ENCODE assay signal across 1 cellular context in the genomic region with DNA sequence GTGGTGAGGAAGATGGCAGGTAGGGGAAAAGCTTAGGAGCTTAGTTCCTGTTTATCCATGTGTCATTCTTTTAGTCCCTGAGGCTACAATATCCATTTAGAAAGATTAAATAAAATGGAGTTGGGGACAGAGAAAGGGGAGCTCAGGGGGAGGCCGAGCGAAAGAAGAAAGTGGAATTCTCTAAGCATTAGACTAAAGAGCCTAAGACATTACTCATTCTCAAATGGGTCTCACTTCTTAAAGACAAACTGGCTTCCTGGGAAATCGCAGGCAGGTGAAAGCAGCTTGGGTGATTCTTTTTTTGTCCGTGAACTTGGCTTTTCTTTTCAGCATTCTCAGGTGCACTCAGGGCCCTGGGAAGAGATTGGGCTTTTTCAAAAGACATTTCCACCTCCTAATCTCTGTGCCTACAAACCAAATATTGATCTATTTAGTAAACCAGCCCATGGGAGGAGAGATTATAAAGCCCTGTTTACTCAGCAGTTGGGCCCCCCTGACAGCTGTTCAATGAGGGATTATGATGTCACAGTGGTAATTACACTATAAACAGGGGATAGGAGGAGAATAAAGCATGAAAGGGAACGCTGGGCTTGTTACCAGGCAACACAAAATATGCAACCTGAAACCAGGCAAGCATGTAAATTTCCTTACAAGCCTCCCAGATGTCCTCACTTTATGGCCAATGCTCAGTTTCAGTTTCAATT.
TF ChIP-seq lines count a peak whose summit lies in the region.

No MANE protein-coding gene starts in this region.

TF ChIP-seq in WTC11, 78 proteins besides CTCF, POLR2A, EP300 and RAD21 (continued from another document):
- TF ChIP-seq, protein P1, sequence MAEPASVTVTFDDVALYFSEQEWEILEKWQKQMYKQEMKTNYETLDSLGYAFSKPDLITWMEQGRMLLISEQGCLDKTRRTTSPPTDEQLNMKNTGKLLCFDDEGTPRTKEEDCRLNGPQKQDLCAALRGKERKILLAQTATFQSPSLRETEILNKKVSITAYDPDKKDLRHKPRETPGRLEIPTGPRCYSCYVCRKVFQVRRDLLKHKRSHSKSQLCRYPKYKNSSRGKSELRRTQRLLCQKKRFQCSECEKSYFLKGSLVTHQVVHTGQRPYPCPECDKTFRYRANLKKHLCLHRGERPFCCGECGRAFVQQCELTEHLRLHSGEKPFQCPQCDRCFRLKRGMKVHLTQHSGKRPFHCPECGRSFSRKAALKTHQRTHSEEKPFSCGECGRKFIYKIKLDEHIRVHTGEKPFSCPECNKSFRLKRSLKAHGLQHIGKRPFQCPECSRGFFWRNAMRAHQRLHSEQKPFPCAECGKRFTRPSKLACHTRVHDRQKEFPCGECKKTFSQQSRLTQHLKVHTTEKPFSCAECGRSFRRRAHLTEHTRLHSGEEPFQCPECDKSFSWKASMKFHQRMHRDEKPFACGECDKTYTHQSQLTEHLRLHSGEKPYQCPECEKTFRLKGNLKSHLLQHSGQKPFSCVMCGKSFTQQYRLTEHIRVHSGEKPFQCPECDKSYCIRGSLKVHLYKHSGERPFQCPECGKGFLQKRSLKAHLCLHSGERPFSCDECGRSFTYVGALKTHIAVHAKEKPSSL (CRISPR knock-in tag; conservative IDR thresholded peaks at IDR 0.05): no peak
